8 cellular contexts compared by ENCODE assay signal in the genomic region with DNA sequence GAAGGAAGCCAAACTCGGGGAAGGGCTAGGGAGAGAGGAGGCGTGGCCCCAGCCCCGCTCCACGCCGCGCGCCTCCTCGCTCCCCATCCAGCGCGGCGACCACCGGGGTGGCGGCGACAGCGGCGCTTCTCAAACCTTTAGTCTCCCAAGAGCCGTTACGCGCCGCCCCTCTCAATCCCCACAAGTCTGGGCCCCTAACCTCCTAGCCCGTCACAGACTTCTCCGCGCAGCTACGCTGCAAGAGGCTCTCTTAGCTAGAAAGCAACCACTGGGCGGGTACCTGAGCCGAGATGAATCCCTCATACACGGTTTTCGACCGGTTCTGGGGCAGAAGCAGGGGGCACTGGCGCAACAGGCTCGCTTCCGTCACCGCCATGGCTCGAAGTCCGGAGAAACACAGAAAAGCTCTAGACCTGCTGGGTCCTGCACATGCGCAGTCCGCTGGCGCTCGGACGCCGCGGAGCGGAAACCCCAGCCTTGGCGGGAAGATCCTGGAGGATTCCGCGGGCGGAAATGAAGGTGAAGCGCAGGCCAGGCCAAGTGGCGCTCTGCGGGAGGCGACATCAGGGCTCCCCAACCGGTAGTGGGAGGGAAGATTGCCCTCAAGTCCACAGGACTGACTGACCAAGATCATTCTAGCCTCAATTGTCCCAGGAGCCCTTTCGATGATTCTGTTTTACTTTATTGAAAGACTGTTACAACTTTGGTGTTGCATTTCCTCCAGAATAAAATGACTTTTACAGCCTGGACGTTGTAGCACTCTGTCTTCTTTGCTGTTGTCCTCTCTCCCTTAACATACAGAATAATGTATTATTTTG. TPM values are rescaled to one million over a fixed set of nuclear protein-coding genes. Genes with fewer than 3 reads are reported as not detected.
A peak's percentile ranks its signal among the peaks of the same experiment; 100 is the strongest.
DNase-seq lines count a peak whose midpoint lies in the region; ATAC-seq and TF ChIP-seq lines count a peak whose summit lies in the region.

Gene FANCL (minus strand): TSS at position 388 of the 818 bp plus-strand sequence. CDS start 12 bp downstream, at position 376.

- peak; percentile 53 for DNase-seq in AG04450 (ENCODE audit: low read depth, low spot score)
- peak; percentile 85 for DNase-seq in NCI-H2196 (lab: John Stamatoyannopoulos, UW; ENCODE audit: unreplicated experiment)
- peak; percentile 78 for DNase-seq in mammary epithelial cell
- DNase-seq in iPS-NIHi11 (ENCODE audit: low spot score) = peak; percentile 92

- H3K79me2 ChIP-seq in mammary epithelial cell (ENCODE audit: insufficient read depth, low read length) = peaks cover 43% of the 10 kb centered on the region

- intact Hi-C loops in mammary epithelial cell (cut with micrococcal nuclease) = loop anchor here (10.0 kb wide), 1 partner anchor 196 kb away; the partner anchor contains the start of gene VRK2

- H3K4me3 ChIP-seq in AG04450 (ENCODE audit: low read depth, low read length) (peak within 1 kb of the TSS; percentile 85), mammary epithelial cell (replicated peaks in 1 of 3; ENCODE audit: insufficient read depth in 1 of 3, low read depth in 2 of 3, low read length in 3 of 3) (peak within 1 kb of the TSS; percentile 64 to 82 (median 73)), skin epidermis (peak within 1 kb of the TSS; percentile 68 to 93 (median 76))

- dilution Hi-C loops in mammary epithelial cell (cut with HindIII; ENCODE audit: low sequenced_read_pairs) = no loop called here

- no peaks in the 10 kb centered on the region for H3K36me3 ChIP-seq in mammary epithelial cell (ENCODE audit: insufficient read depth, low read length)

- H3K27ac ChIP-seq in AG04450 (ENCODE audit: low read depth, low read length) = peak within 1 kb of the TSS; percentile 86
- H3K27ac ChIP-seq in VCaP = peak within 1 kb of the TSS; percentile 91
- peak within 1 kb of the TSS; percentile 54 for H3K27ac ChIP-seq in mammary epithelial cell (ENCODE audit: insufficient read depth, low read depth, low read length)
- peak within 1 kb of the TSS; percentile 59 to 91 (median 80) for H3K27ac ChIP-seq in skin epidermis

- in situ Hi-C loops in mammary epithelial cell (cut with MboI; ENCODE audit: low sequenced_read_pairs in 2 of 2) = no loop called here

- ATAC-seq in GM18873 (IDR thresholded peaks at IDR 0.05; ENCODE audit: low FRiP score, unreplicated experiment) = peak; percentile 79
- peak; percentile 82 for ATAC-seq in HG03135 (IDR thresholded peaks at IDR 0.05; ENCODE audit: unreplicated experiment)

- H3K9me3 ChIP-seq in AG04450 (ENCODE audit: control insufficient read depth, insufficient read depth, low read length) (no peaks in the 10 kb centered on the region), mammary epithelial cell (replicated peaks; ENCODE audit: insufficient read depth, low read length) (no peaks in the 10 kb centered on the region)

- TF ChIP-seq CTCF in AG04450 (IDR thresholded peaks at IDR 0.05; ENCODE audit: low read depth, low read length) (no peak), VCaP (conservative IDR thresholded peaks at IDR 0.05) (0 out of 2 replicates have a peak, but pooled peaks have one; percentile 10), mammary epithelial cell (conservative IDR thresholded peaks at IDR 0.05 in 1 of 2, IDR thresholded peaks at IDR 0.05 in 1 of 2; ENCODE audit: extremely low read depth in 1 of 2, insufficient read depth in 1 of 2, low read depth in 1 of 2, low read length in 2 of 2) (no peak)

- peak within 1 kb of the TSS; percentile 97 for H2AFZ ChIP-seq in mammary epithelial cell (ENCODE audit: low read depth, low read length)

- H3K4me1 ChIP-seq in mammary epithelial cell (ENCODE audit: insufficient read depth, low read length) = peaks cover 8% of the 10 kb centered on the region

- POLR2A ChIA-PET in AG04450 (lab: Yijun Ruan, JAX) = interaction anchor here (0.6 to 1.0 kb wide), 2 partner anchors 15 to 195 kb away, joined by 3 to 4 read pairs; partner anchors contain the start of gene VRK2

- BruUV-seq in mammary epithelial cell (replicated peaks; lab: Mats Ljungman, UMichigan) = no TSS peak

- WGBS in mammary epithelial cell (ENCODE audit: low coverage, missing lambda C conversion rate) = 5% methylated on average over 20 of the region's 54 CpGs

- H3K4me2 ChIP-seq in mammary epithelial cell (ENCODE audit: insufficient read depth, low read depth, low read length) = peak within 1 kb of the TSS; percentile 90

- H3K9ac ChIP-seq in mammary epithelial cell (ENCODE audit: insufficient read depth, low read length) = peak within 1 kb of the TSS; percentile 62

- CTCF ChIA-PET in AG04450 (lab: Charles Lee) = no interaction called here
- CTCF ChIA-PET in mammary epithelial cell (lab: Charles Lee; ENCODE audit: low non-redundant PET) = interaction anchor here (0.6 kb wide), 1 partner anchor 313 kb away, joined by 3 read pairs; no protein-coding TSS in a partner anchor

- H4K20me1 ChIP-seq in mammary epithelial cell (ENCODE audit: insufficient read depth, low read length) = no peaks in the 10 kb centered on the region

- no peaks in the 10 kb centered on the region for H3K27me3 ChIP-seq in AG04450 (ENCODE audit: control insufficient read depth, insufficient read depth, low read length)
- no peaks in the 10 kb centered on the region for H3K27me3 ChIP-seq in mammary epithelial cell (ENCODE audit: insufficient read depth, low read length)

RNA-seq across cellular contexts. Expression of gene FANCL, which starts in this region (rescaled TPM):
- polyA plus RNA-seq in AG04450 (2011; rRNA removed) = 13.4 and 18.8 TPM in 2 replicates
- polyA minus RNA-seq in AG04450 (2011; rRNA and poly(A)+ RNA removed) = 12.7 and 25.7 TPM in 2 replicates
- 10 to 100 TPM; 10.2 to 18.6 TPM for total RNA-seq in mammary epithelial cell
- polyA plus RNA-seq in mammary epithelial cell = 14.8 TPM
- polyA minus RNA-seq in mammary epithelial cell = 16.1 TPM

Comparison
In these comparisons a context has a peak if more than half of its experiments do, and no peak if none do; other contexts are left out.
1. Peak in every context shown above with its lines: DNase-seq, ATAC-seq, H3K4me3 ChIP-seq and H3K27ac ChIP-seq.